In the genomic region with DNA sequence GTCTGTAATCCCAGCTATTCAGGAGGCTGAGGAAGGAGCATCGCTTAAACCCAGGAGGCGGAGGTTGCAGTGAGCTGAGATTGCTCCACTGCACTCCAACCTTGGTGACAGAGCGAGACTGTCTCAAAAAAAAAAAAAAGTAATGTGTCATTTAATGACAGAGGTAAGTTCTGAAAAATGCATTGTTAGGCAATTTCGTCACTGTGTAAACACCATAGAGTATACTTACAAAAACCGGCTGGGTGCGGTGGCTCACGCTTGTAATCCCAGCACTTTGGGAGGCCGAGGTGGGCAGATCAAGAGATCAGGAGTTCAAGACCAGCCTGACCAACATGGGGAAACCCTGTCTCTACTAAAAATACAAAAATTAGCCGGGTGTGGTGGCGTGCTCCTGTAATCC, we compare ENCODE assay signal across 2 cellular contexts.
TF ChIP-seq lines count a peak whose summit lies in the region.
"Not testable (repeated sequence)": the region's sequence is repeated elsewhere in the genome, so short reads cannot be mapped to it uniquely, and the experiment has no call there.

No MANE protein-coding gene starts in this region.

TF ChIP-seq in HCT116, 20 proteins besides CTCF, POLR2A, EP300 and RAD21:
- TF ChIP-seq FOSL1 (IDR thresholded peaks at IDR 0.05; ENCODE audit: low read depth) (peak; percentile 19; the same call in 1 of the 2 replicates), JUND (IDR thresholded peaks at IDR 0.05) (0 out of 2 replicates have a peak, but pooled peaks have one; percentile 16)

TF ChIP-seq in HepG2, 621 proteins besides CTCF, POLR2A, EP300 and RAD21:
- TF ChIP-seq MAFF (IDR thresholded peaks at IDR 0.05; ENCODE audit: low read depth, low read length), result 0 out of 2 replicates have a peak, but pooled peaks have one; percentile 27
- TF ChIP-seq KDM1A (CRISPR knock-in tag; IDR thresholded peaks at IDR 0.05), result peak; percentile 35; the same call in 1 of the 2 replicates
- TF ChIP-seq FOSL2 (CRISPR knock-in tag; IDR thresholded peaks at IDR 0.05), result peak; percentile 58
- TF ChIP-seq SAP130 (CRISPR knock-in tag; IDR thresholded peaks at IDR 0.05; ENCODE audit: low read depth), result peak; percentile 28; the same call in 1 of the 2 replicates
- TF ChIP-seq CEBPB (IDR thresholded peaks at IDR 0.05; ENCODE audit: borderline replicate concordance, low read depth, low read length), result 0 out of 2 replicates have a peak, but pooled peaks have one; percentile 17
- 0 out of 2 replicates have a peak, but pooled peaks have one; percentile 31 for TF ChIP-seq GATAD2A (CRISPR knock-in tag; IDR thresholded peaks at IDR 0.05)
- TF ChIP-seq FOXA1, SOX13 (IDR thresholded peaks at IDR 0.05): not testable (repeated sequence)
- peak; percentile 77 for TF ChIP-seq FOXA1 (CRISPR knock-in tag; IDR thresholded peaks at IDR 0.05)
- peak; percentile 60 for TF ChIP-seq CEBPG (CRISPR knock-in tag; IDR thresholded peaks at IDR 0.05)
- TF ChIP-seq CREB1 (IDR thresholded peaks at IDR 0.05), result 0 out of 2 replicates have a peak, but pooled peaks have one; percentile 27
- 0 out of 2 replicates have a peak, but pooled peaks have one; percentile 38 for TF ChIP-seq CREB1 (CRISPR knock-in tag; IDR thresholded peaks at IDR 0.05)
- peak; percentile 40 to 54 for TF ChIP-seq MAFK (conservative IDR thresholded peaks at IDR 0.05 in 1 of 2, IDR thresholded peaks at IDR 0.05 in 1 of 2; ENCODE audit: low read length in 2 of 2)
- TF ChIP-seq, protein P1, sequence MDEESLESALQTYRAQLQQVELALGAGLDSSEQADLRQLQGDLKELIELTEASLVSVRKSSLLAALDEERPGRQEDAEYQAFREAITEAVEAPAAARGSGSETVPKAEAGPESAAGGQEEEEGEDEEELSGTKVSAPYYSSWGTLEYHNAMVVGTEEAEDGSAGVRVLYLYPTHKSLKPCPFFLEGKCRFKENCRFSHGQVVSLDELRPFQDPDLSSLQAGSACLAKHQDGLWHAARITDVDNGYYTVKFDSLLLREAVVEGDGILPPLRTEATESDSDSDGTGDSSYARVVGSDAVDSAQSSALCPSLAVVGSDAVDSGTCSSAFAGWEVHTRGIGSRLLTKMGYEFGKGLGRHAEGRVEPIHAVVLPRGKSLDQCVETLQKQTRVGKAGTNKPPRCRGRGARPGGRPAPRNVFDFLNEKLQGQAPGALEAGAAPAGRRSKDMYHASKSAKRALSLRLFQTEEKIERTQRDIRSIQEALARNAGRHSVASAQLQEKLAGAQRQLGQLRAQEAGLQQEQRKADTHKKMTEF (CRISPR knock-in tag; IDR thresholded peaks at IDR 0.05), result 0 out of 2 replicates have a peak, but pooled peaks have one; percentile 30
- TF ChIP-seq FOXA3 (CRISPR knock-in tag; IDR thresholded peaks at IDR 0.05), result peak; percentile 75
- TF ChIP-seq, protein P2, sequence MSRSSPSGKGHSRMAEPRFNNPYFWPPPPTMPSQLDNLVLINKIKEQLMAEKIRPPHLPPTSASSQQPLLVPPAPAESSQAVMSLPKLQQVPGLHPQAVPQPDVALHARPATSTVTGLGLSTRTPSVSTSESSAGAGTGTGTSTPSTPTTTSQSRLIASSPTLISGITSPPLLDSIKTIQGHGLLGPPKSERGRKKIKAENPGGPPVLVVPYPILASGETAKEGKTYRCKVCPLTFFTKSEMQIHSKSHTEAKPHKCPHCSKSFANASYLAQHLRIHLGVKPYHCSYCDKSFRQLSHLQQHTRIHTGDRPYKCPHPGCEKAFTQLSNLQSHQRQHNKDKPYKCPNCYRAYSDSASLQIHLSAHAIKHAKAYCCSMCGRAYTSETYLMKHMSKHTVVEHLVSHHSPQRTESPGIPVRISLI (CRISPR knock-in tag; IDR thresholded peaks at IDR 0.05; ENCODE audit: borderline replicate concordance), result peak; percentile 53; the same call in 1 of the 2 replicates
- TF ChIP-seq SOX13 (CRISPR knock-in tag; conservative IDR thresholded peaks at IDR 0.05 in 1 of 2, IDR thresholded peaks at IDR 0.05 in 1 of 2), result peak in 1 of 2 experiments; percentile 38; a peak in 1 of 4 replicates
- peak; percentile 37; the same call in 1 of the 2 replicates for TF ChIP-seq SOX5 (CRISPR knock-in tag; IDR thresholded peaks at IDR 0.05; ENCODE audit: borderline replicate concordance)
